8 cellular contexts compared by ENCODE assay signal in genomic region chr1:1889847-1890505, GRCh38. TPM values are rescaled to one million over a fixed set of nuclear protein-coding genes. Genes with fewer than 3 reads are reported as not detected.
A peak's percentile ranks its signal among the peaks of the same experiment; 100 is the strongest.
DNase-seq lines count a peak whose midpoint lies in the region; ATAC-seq, FAIRE-seq and TF ChIP-seq lines count a peak whose summit lies in the region.

No MANE protein-coding gene starts in this region.

- DNase-seq in NCI-H1105 (lab: John Stamatoyannopoulos, UW) (peak; percentile 19), NCI-H1105 treated with DMSO at 0.1 percent for 48 hours (lab: John Stamatoyannopoulos, UW) (no peak), NT2/D1 (ENCODE audit: low read depth, low spot score) (no peak), frontal cortex (ENCODE audit: low spot score in 2 of 2) (peak; percentile 57 to 58), osteoblast (ENCODE audit: insufficient read length, low spot score, missing footprints) (peak; percentile 97), COLO829 (ENCODE audit: low spot score) (no peak)
- DNase-seq in activated effector memory CD4-positive, alpha-beta T cell treated with anti-CD3 and anti-CD28 coated beads, Interleukin-2, amount 50 U/mL, for 16 hours, result peak; percentile 81

- FAIRE-seq in frontal cortex (lab: Jason Lieb, UNC), result no peak

- no peaks in the 10 kb centered on the region for H3K27me3 ChIP-seq in NT2/D1 (ENCODE audit: insufficient read depth, insufficient read length)
- H3K27me3 ChIP-seq in osteoblast (ENCODE audit: insufficient read depth, low read length), result no peaks in the 10 kb centered on the region

- H3K36me3 ChIP-seq in NT2/D1 (ENCODE audit: insufficient read depth, insufficient read length, low read length), result peaks cover 11% of the 10 kb centered on the region
- H3K36me3 ChIP-seq in osteoblast (ENCODE audit: insufficient read depth, low read length), result no peaks in the 10 kb centered on the region

- H3K4me1 ChIP-seq in NT2/D1 (ENCODE audit: insufficient read depth, insufficient read length), result peaks cover 12% of the 10 kb centered on the region
- peaks cover 25% of the 10 kb centered on the region for H3K4me1 ChIP-seq in osteoblast (ENCODE audit: insufficient read depth, low read length)

- H3K4me3 ChIP-seq in NT2/D1 (ENCODE audit: insufficient read length, low read depth) (peak overlapping the region; percentile 82), osteoblast (ENCODE audit: insufficient read depth, low read length) (peak overlapping the region; percentile 88)

- H3K9me3 ChIP-seq in NT2/D1 (ENCODE audit: insufficient read depth, low read length), result no peaks in the 10 kb centered on the region
- no peaks in the 10 kb centered on the region for H3K9me3 ChIP-seq in osteoblast (ENCODE audit: low read depth, low read length)

- ATAC-seq in HG02798 (IDR thresholded peaks at IDR 0.05; ENCODE audit: poor library complexity, unreplicated experiment), result peak; percentile 33

- peaks cover 56% of the 10 kb centered on the region for H3K79me2 ChIP-seq in osteoblast (ENCODE audit: insufficient read depth, low read length)

- H3K4me2 ChIP-seq in osteoblast (ENCODE audit: insufficient read depth, low read length), result peak overlapping the region; percentile 85

- peak overlapping the region; percentile 41 for H2AFZ ChIP-seq in osteoblast (ENCODE audit: low read length)

- H3K9ac ChIP-seq in NT2/D1 (ENCODE audit: insufficient read length, low read depth), result peak overlapping the region; percentile 95

- TF ChIP-seq CTCF in osteoblast (IDR thresholded peaks at IDR 0.05; ENCODE audit: extremely low read depth, low read depth, low read length), result no peak

- peak overlapping the region; percentile 70 for H3K27ac ChIP-seq in osteoblast (ENCODE audit: low read depth, low read length)

- peaks cover 38% of the 10 kb centered on the region for H4K20me1 ChIP-seq in osteoblast (ENCODE audit: insufficient read depth, low read length)

RNA-seq across cellular contexts. Expression of gene GNB1, which starts 0.9 kb away (rescaled TPM):
- total RNA-seq in frontal cortex (154 TPM), osteoblast (84.6 and 88.7 TPM in 2 replicates)

RNA-seq across cellular contexts. Expression of gene CALML6, which starts 25.1 kb away (rescaled TPM):
- not detected for total RNA-seq in frontal cortex
- 0.29 and 0.36 TPM in 2 replicates for total RNA-seq in osteoblast

RNA-seq across cellular contexts. Expression of gene TMEM52, which starts 29.1 kb away (rescaled TPM):
- total RNA-seq in frontal cortex (1.6 TPM), osteoblast (not detected in 2 replicates)

Comparison
In these comparisons a context has a peak if more than half of its experiments do, and no peak if none do; other contexts are left out.
1. DNase-seq: peak in NCI-H1105 (single experiment), activated effector memory CD4-positive, alpha-beta T cell treated with anti-CD3 and anti-CD28 coated beads, Interleukin-2, amount 50 U/mL, for 16 hours (single experiment), frontal cortex (2 of 2) and osteoblast (single experiment); none in NCI-H1105 treated with DMSO at 0.1 percent for 48 hours (single experiment), NT2/D1 (single experiment) and COLO829 (single experiment).